ENCODE assay signal across 8 cellular contexts in the genomic region with DNA sequence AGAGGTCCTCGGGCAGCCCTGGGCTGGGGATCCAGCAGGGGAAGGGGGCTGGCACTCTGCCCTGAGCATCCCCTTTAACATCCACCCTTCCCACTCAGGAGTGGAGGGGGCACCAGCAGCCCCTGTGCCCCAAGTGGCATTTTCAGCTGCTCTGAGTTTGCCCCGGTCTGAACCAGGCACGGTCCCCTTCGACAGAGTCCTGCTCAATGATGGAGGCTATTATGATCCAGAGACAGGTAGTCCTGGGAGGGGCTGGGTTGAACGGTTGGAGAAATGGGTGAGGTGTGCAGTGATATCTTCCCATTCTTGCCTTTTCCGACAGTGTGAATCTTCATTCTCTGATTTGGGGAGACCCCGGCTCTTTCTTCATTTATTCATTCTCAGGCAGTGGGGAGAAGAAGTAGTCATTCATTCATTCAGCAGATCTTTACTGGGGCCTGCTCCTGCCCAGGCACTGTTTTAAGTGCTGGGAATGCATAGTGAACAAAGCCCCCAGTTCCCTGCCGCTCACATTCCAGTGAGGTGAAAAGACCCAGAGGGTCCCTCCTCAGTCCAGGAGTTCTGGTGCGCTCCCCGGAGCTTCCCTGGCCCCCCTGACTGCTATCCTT. TPM values are rescaled to one million over a fixed set of nuclear protein-coding genes. Genes with fewer than 3 reads are reported as not detected.
A peak's percentile ranks its signal among the peaks of the same experiment; 100 is the strongest.
DNase-seq lines count a peak whose midpoint lies in the region; ATAC-seq, FAIRE-seq and TF ChIP-seq lines count a peak whose summit lies in the region.

No MANE protein-coding gene starts in this region.

- peaks cover 16% of the 10 kb centered on the region for H3K4me1 ChIP-seq in IMR-90 (ENCODE audit: control insufficient read depth, insufficient read depth, low read length)
- peaks cover 30% of the 10 kb centered on the region for H3K4me1 ChIP-seq in adipocyte (ENCODE audit: control insufficient read depth, insufficient read depth, low read length)
- H3K4me1 ChIP-seq in keratinocyte (ENCODE audit: control insufficient read depth, extremely low read depth, insufficient read depth, low read length) = peaks cover 18% of the 10 kb centered on the region

- no peaks in the 10 kb centered on the region for H3K79me2 ChIP-seq in keratinocyte (ENCODE audit: control insufficient read depth, insufficient read depth, low read length)

- no TSS peak for BruUV-seq in IMR-90 (replicated peaks; lab: Mats Ljungman, UMichigan)

- H3K18ac ChIP-seq in IMR-90 (ENCODE audit: low read depth, low read length) = no peak overlapping the region

- no peak for TF ChIP-seq POLR2A in IMR-90 (IDR thresholded peaks at IDR 0.05; ENCODE audit: low read depth, low read length)

- H3K23ac ChIP-seq in IMR-90 (ENCODE audit: low read depth, low read length) = no peak overlapping the region

- peak overlapping the region; percentile 42 for H3K4ac ChIP-seq in IMR-90 (ENCODE audit: low read depth, low read length)

- H3K27ac ChIP-seq in IMR-90 (ENCODE audit: insufficient read depth, low read length) (no peak overlapping the region), keratinocyte (ENCODE audit: control insufficient read depth, insufficient read depth, low read length) (peak overlapping the region; percentile 2)

- no peaks in the 10 kb centered on the region for H3K27me3 Mint-ChIP-seq in stimulated activated naive B cell treated with anti-CD40 and anti-IgM and Interleukin-4, amounts not matched to agents 10 μg/mL and 1 μg/mL and 100 μg/mL, for 72 hours

- H3K9ac ChIP-seq in IMR-90 (ENCODE audit: low read depth, low read length) (no peak overlapping the region), adipocyte (ENCODE audit: low read length) (peak overlapping the region; percentile 90), keratinocyte (ENCODE audit: control insufficient read depth, extremely low read depth, insufficient read depth, low read length) (peak overlapping the region; percentile 73)

- no peak overlapping the region for H2BK15ac ChIP-seq in IMR-90 (ENCODE audit: low read depth, low read length)

- no peak overlapping the region for H4K5ac ChIP-seq in IMR-90 (ENCODE audit: low read depth, low read length)

- H3K9me3 ChIP-seq in IMR-90 (ENCODE audit: control insufficient read depth, insufficient read depth, low read length) (no peaks in the 10 kb centered on the region), adipocyte (ENCODE audit: control insufficient read depth, low read length) (no peaks in the 10 kb centered on the region), keratinocyte (ENCODE audit: control insufficient read depth, low read depth, low read length) (no peaks in the 10 kb centered on the region)

- peaks cover 2 to 36% of the 10 kb centered on the region in 2 experiments; a peak in 3 of 4 replicates for H3K79me1 ChIP-seq in IMR-90 (ENCODE audit: low read depth in 1 of 2, low read length in 2 of 2)

- H2AK9ac ChIP-seq in IMR-90 (replicated peaks; ENCODE audit: low read depth, low read length, poor library complexity) = peak overlapping the region; percentile 91

- no peak overlapping the region for H2BK5ac ChIP-seq in IMR-90 (ENCODE audit: low read depth, low read length, poor library complexity, severe bottlenecking)

- CTCF ChIA-PET in IMR-90 (lab: Yijun Ruan, JAX) = interaction anchor here (1.3 kb wide), 1 partner anchor 239 kb away, joined by 3 read pairs; no protein-coding TSS in a partner anchor

- dilution Hi-C loops in IMR-90 (cut with HindIII; ENCODE audit: low sequenced_read_pairs, unreplicated experiment) = no loop called here
- dilution Hi-C loops in keratinocyte (cut with MboI; ENCODE audit: extremely low pct_ligation_motif_present, low sequenced_read_pairs) = no loop called here

- 58% methylated on average over 2 of the region's 10 CpGs; no CpG with 5 or more reads in 1 of the 2 experiments for WGBS in IMR-90 (ENCODE audit: extremely low coverage in 2 of 2, insufficient read length in 1 of 2), 2 experiments

- H4K8ac ChIP-seq in IMR-90 (ENCODE audit: low read depth in 2 of 2, low read length in 2 of 2) = peak overlapping the region; percentile 45 to 55; a peak in 2 of 4 replicates

- no peak overlapping the region for H2BK20ac ChIP-seq in IMR-90 (ENCODE audit: low read depth, low read length)

- no peak overlapping the region for H2BK120ac ChIP-seq in IMR-90 (ENCODE audit: low read depth, low read length)

- no peak overlapping the region for H4K91ac ChIP-seq in IMR-90 (ENCODE audit: insufficient read depth, low read depth, low read length)

- H3K27me3 ChIP-seq in IMR-90 (ENCODE audit: control insufficient read depth, insufficient read depth, low read length) (no peaks in the 10 kb centered on the region), adipocyte (replicated peaks; ENCODE audit: control insufficient read depth, insufficient read depth, low read length) (no peaks in the 10 kb centered on the region), keratinocyte (ENCODE audit: control insufficient read depth, extremely low read depth, insufficient read depth, low read length) (no peaks in the 10 kb centered on the region)

- peaks cover 13% of the 10 kb centered on the region for H4K20me1 ChIP-seq in IMR-90 (ENCODE audit: insufficient read depth, low read length)
- H4K20me1 ChIP-seq in keratinocyte (ENCODE audit: control insufficient read depth, extremely low read depth, insufficient read depth, low read length) = no peaks in the 10 kb centered on the region

- peaks cover 21 to 43% of the 10 kb centered on the region in 2 donors for H3K4me1 Mint-ChIP-seq in stimulated activated naive B cell treated with anti-CD40 and anti-IgM and Interleukin-4, amounts not matched to agents 10 μg/mL and 1 μg/mL and 100 μg/mL, for 72 hours

- peaks cover 3% of the 10 kb centered on the region; the same call in 1 of the 2 replicates for H3K9me1 ChIP-seq in IMR-90 (ENCODE audit: insufficient read depth, low read length)
- no peaks in the 10 kb centered on the region for H3K9me1 ChIP-seq in keratinocyte (ENCODE audit: control insufficient read depth, extremely low read depth, insufficient read depth, low read length)

- peak overlapping the region; percentile 31 for H3K27ac Mint-ChIP-seq in stimulated activated naive B cell treated with anti-CD40 and anti-IgM and Interleukin-4, amounts not matched to agents 10 μg/mL and 1 μg/mL and 100 μg/mL, for 72 hours

- no peak overlapping the region for H3K56ac ChIP-seq in IMR-90 (ENCODE audit: extremely low read depth, insufficient read depth, low read length)

- FAIRE-seq in keratinocyte (lab: Jason Lieb, UNC) = no peak

- peak overlapping the region; percentile 89 to 92 for H3K4me3 Mint-ChIP-seq in stimulated activated naive B cell treated with anti-CD40 and anti-IgM and Interleukin-4, amounts not matched to agents 10 μg/mL and 1 μg/mL and 100 μg/mL, for 72 hours

- DNase-seq in IMR-90 (no peak), adipocyte (ENCODE audit: low read depth) (no peak), keratinocyte (ENCODE audit: low read depth, low spot score) (no peak), nucleus accumbens (lab: John Stamatoyannopoulos, UW) (no peak), posterior vena cava (ENCODE audit: low spot score) (no peak)
- no peak for DNase-seq in stimulated activated naive B cell treated with anti-CD40 and anti-IgM and Interleukin-4, amounts not matched to agents 10 μg/mL and 1 μg/mL and 100 μg/mL, for 72 hours
- DNase-seq in activated CD4-positive, alpha-beta T cell treated with anti-CD3 and anti-CD28 coated beads for 4 hours = no peak

- ATAC-seq in IMR-90 (ENCODE audit: low read depth) = no peak
- no peak for ATAC-seq in stimulated activated naive B cell treated with anti-CD40 and anti-IgM and Interleukin-4, amounts not matched to agents 10 μg/mL and 1 μg/mL and 100 μg/mL, for 72 hours (replicated peaks)
- ATAC-seq in GM21737 (IDR thresholded peaks at IDR 0.05; ENCODE audit: unreplicated experiment) = no peak

- H3K4me3 ChIP-seq in IMR-90 (ENCODE audit: insufficient read depth, low read depth, low read length) (no peak overlapping the region), adipocyte (ENCODE audit: low read length) (peak overlapping the region; percentile 82), keratinocyte (ENCODE audit: control insufficient read depth in 2 of 3, extremely low read depth in 1 of 3, insufficient read depth in 2 of 3, low read depth in 1 of 3, low read length in 3 of 3) (peak overlapping the region; percentile 55 to 85 (median 69))

- peak overlapping the region; percentile 86 for H2AFZ ChIP-seq in IMR-90 (replicated peaks; ENCODE audit: low read length, poor library complexity)
- H2AFZ ChIP-seq in keratinocyte (ENCODE audit: control insufficient read depth, low read length) = peak overlapping the region; percentile 65

- in situ Hi-C loops in IMR-90 (cut with MboI; ENCODE audit: low sequenced_read_pairs) = no loop called here

- H3K4me2 ChIP-seq in IMR-90 (ENCODE audit: low read depth, low read length) (no peak overlapping the region; the same call in 1 of the 2 replicates), keratinocyte (ENCODE audit: control insufficient read depth, extremely low read depth, insufficient read depth, low read depth, low read length) (peak overlapping the region; percentile 79)

- POLR2A ChIA-PET in IMR-90 (lab: Charles Lee; ENCODE audit: unreplicated experiment) = no interaction called here

- H3K9me3 Mint-ChIP-seq in stimulated activated naive B cell treated with anti-CD40 and anti-IgM and Interleukin-4, amounts not matched to agents 10 μg/mL and 1 μg/mL and 100 μg/mL, for 72 hours = no peaks in the 10 kb centered on the region

- no peak for TF ChIP-seq CTCF in IMR-90 (conservative IDR thresholded peaks at IDR 0.05; ENCODE audit: low read depth, low read length)
- TF ChIP-seq CTCF in keratinocyte (optimal IDR thresholded peaks at IDR 0.05 in 1 of 3, IDR thresholded peaks at IDR 0.05 in 1 of 3, conservative IDR thresholded peaks at IDR 0.05 in 1 of 3; ENCODE audit: extremely low read depth in 1 of 3, insufficient read depth in 2 of 3, low read length in 3 of 3) = no peak

- no peak for TF ChIP-seq RAD21 in IMR-90 (IDR thresholded peaks at IDR 0.05; ENCODE audit: low read length)

- intact Hi-C loops in IMR-90 (cut with micrococcal nuclease) (loop anchor here (5.0 kb wide), 1 partner anchor 238 kb away; the partner anchor contains the start of gene DPYSL5), posterior vena cava (cut with DNase I) (loop anchor here (5.0 to 10.0 kb wide), 2 partner anchors 50 to 113 kb away; partner anchors contain the start of genes TMEM214 (in 2 of the 2) and MAPRE3 (in 1 of the 2))

- no peak overlapping the region for H3K14ac ChIP-seq in IMR-90 (replicated peaks; ENCODE audit: low read depth, low read length)

- H3K36me3 ChIP-seq in IMR-90 (ENCODE audit: control insufficient read depth, insufficient read depth, low read length) (peaks cover 28% of the 10 kb centered on the region; the same call in 1 of the 2 replicates), adipocyte (ENCODE audit: control insufficient read depth, insufficient read depth, low read length, severe bottlenecking) (peaks cover 10% of the 10 kb centered on the region), keratinocyte (ENCODE audit: control insufficient read depth in 2 of 2, extremely low read depth in 1 of 2, insufficient read depth in 2 of 2, low read length in 2 of 2) (no peaks in the 10 kb centered on the region)

- no peaks in the 10 kb centered on the region for H3K36me3 Mint-ChIP-seq in stimulated activated naive B cell treated with anti-CD40 and anti-IgM and Interleukin-4, amounts not matched to agents 10 μg/mL and 1 μg/mL and 100 μg/mL, for 72 hours

- peak overlapping the region; percentile 51 for H2AK5ac ChIP-seq in IMR-90 (ENCODE audit: low read depth, low read length)

RNA-seq across cellular contexts. Expression of gene KHK, which starts 1.4 kb away (rescaled TPM):
- total RNA-seq in IMR-90 (2012; rRNA removed) (0.56 and 0.72 TPM in 2 replicates), posterior vena cava (1 to 10 TPM; 5.7 to 7.8 TPM)
- polyA plus RNA-seq in IMR-90 (2012; rRNA removed) (0.80 and 0.82 TPM in 2 replicates), keratinocyte (0.06 to 0.36 TPM (median 0.21 TPM) in 3 replicates)
- 0.58 and 0.95 TPM in 2 replicates for polyA plus RNA-seq in IMR-90 (2012; cell fraction: cytosol; rRNA removed)
- 0.68 and 1.2 TPM in 2 replicates for polyA plus RNA-seq in IMR-90 (2012; cell fraction: nucleus; rRNA removed; ENCODE audit: low replicate concordance)
- not detected for polyA plus RNA-seq in keratinocyte (2011; ENCODE audit: low read depth)
- polyA plus RNA-seq in keratinocyte (2011; cell fraction: cytosol; rRNA removed) = 0.10 and 0.11 TPM in 2 replicates
- 0.07 and 0.24 TPM in 2 replicates for polyA plus RNA-seq in keratinocyte (2011; cell fraction: nucleus; rRNA removed)
- 0.16 and 0.46 TPM in 2 replicates for polyA plus RNA-seq in keratinocyte (2012; ENCODE audit: low replicate concordance)
- polyA minus RNA-seq in keratinocyte = 0.45 to 0.95 TPM in 2 of 3 replicates, not detected in the other
- polyA minus RNA-seq in keratinocyte (2011; cell fraction: cytosol; rRNA and poly(A)+ RNA removed) = not detected
- polyA minus RNA-seq in keratinocyte (2011; cell fraction: nucleus; rRNA and poly(A)+ RNA removed) = not detected in 2 replicates

RNA-seq across cellular contexts. Expression of gene EMILIN1, which starts 6.8 kb away (rescaled TPM):
- 26.5 and 27.8 TPM in 2 replicates for total RNA-seq in IMR-90 (2012; rRNA removed)
- polyA plus RNA-seq in IMR-90 (2012; rRNA removed) = 95.6 and 123 TPM in 2 replicates
- polyA plus RNA-seq in IMR-90 (2012; cell fraction: cytosol; rRNA removed) = 92.2 and 162 TPM in 2 replicates
- 96.9 and 278 TPM in 2 replicates for polyA plus RNA-seq in IMR-90 (2012; cell fraction: nucleus; rRNA removed; ENCODE audit: low replicate concordance)
- 0.01 to 0.06 TPM (median 0.03 TPM) in 3 replicates for polyA plus RNA-seq in keratinocyte
- not detected for polyA plus RNA-seq in keratinocyte (2011; ENCODE audit: low read depth)
- polyA plus RNA-seq in keratinocyte (2011; cell fraction: cytosol; rRNA removed) = 0.06 TPM in 1 of 2 replicates, not detected in the other
- polyA plus RNA-seq in keratinocyte (2011; cell fraction: nucleus; rRNA removed) = 0.04 and 0.23 TPM in 2 replicates
- polyA plus RNA-seq in keratinocyte (2012; ENCODE audit: low replicate concordance) = 0.18 TPM in 2 replicates
- polyA minus RNA-seq in keratinocyte = 0.20 TPM in 1 of 3 replicates, not detected in the others
- not detected for polyA minus RNA-seq in keratinocyte (2011; cell fraction: cytosol; rRNA and poly(A)+ RNA removed)
- not detected in 2 replicates for polyA minus RNA-seq in keratinocyte (2011; cell fraction: nucleus; rRNA and poly(A)+ RNA removed)
- 100 to 1,000 TPM; 178 to 323 TPM for total RNA-seq in posterior vena cava

RNA-seq across cellular contexts. Expression of gene OST4, which starts 13.7 kb away (rescaled TPM):
- total RNA-seq in IMR-90 (2012; rRNA removed) = 196 and 386 TPM in 2 replicates
- polyA plus RNA-seq in IMR-90 (2012; rRNA removed) = 806 and 1,337 TPM in 2 replicates
- polyA plus RNA-seq in IMR-90 (2012; cell fraction: cytosol; rRNA removed) = 677 and 1,004 TPM in 2 replicates
- 119 and 187 TPM in 2 replicates for polyA plus RNA-seq in IMR-90 (2012; cell fraction: nucleus; rRNA removed; ENCODE audit: low replicate concordance)
- 393 to 636 TPM (median 541 TPM) in 3 replicates for polyA plus RNA-seq in keratinocyte
- polyA plus RNA-seq in keratinocyte (2011; ENCODE audit: low read depth) = 42.3 TPM
- polyA plus RNA-seq in keratinocyte (2011; cell fraction: cytosol; rRNA removed) = 695 and 721 TPM in 2 replicates
- polyA plus RNA-seq in keratinocyte (2011; cell fraction: nucleus; rRNA removed) = 135 and 166 TPM in 2 replicates
- 473 and 536 TPM in 2 replicates for polyA plus RNA-seq in keratinocyte (2012; ENCODE audit: low replicate concordance)
- 279 to 499 TPM (median 284 TPM) in 3 replicates for polyA minus RNA-seq in keratinocyte
- polyA minus RNA-seq in keratinocyte (2011; cell fraction: cytosol; rRNA and poly(A)+ RNA removed) = 1,244 TPM
- 34.9 and 44.1 TPM in 2 replicates for polyA minus RNA-seq in keratinocyte (2011; cell fraction: nucleus; rRNA and poly(A)+ RNA removed)
- total RNA-seq in posterior vena cava = 100 to 1,000 TPM; 222 to 314 TPM

RNA-seq across cellular contexts. Expression of gene AGBL5, which starts 33.7 kb away (rescaled TPM):
- 22.8 and 26.2 TPM in 2 replicates for total RNA-seq in IMR-90 (2012; rRNA removed)
- polyA plus RNA-seq in IMR-90 (2012; rRNA removed) = 19.0 and 21.1 TPM in 2 replicates
- 18.5 and 25.0 TPM in 2 replicates for polyA plus RNA-seq in IMR-90 (2012; cell fraction: cytosol; rRNA removed)
- 12.2 and 14.9 TPM in 2 replicates for polyA plus RNA-seq in IMR-90 (2012; cell fraction: nucleus; rRNA removed; ENCODE audit: low replicate concordance)
- 24.5 to 27.7 TPM (median 25.5 TPM) in 3 replicates for polyA plus RNA-seq in keratinocyte
- polyA plus RNA-seq in keratinocyte (2011; ENCODE audit: low read depth) = 31.7 TPM
- 26.4 and 32.9 TPM in 2 replicates for polyA plus RNA-seq in keratinocyte (2011; cell fraction: cytosol; rRNA removed)
- polyA plus RNA-seq in keratinocyte (2011; cell fraction: nucleus; rRNA removed) = 12.3 and 12.4 TPM in 2 replicates
- 12.7 and 19.7 TPM in 2 replicates for polyA plus RNA-seq in keratinocyte (2012; ENCODE audit: low replicate concordance)
- polyA minus RNA-seq in keratinocyte = 32.5 to 60.4 TPM (median 47.4 TPM) in 3 replicates
- polyA minus RNA-seq in keratinocyte (2011; cell fraction: cytosol; rRNA and poly(A)+ RNA removed) = 25.1 TPM
- polyA minus RNA-seq in keratinocyte (2011; cell fraction: nucleus; rRNA and poly(A)+ RNA removed) = 6.5 and 9.9 TPM in 2 replicates
- 10 to 100 TPM; 20.0 to 22.9 TPM for total RNA-seq in posterior vena cava

RNA-seq across cellular contexts. Expression of gene CGREF1, which starts 33.8 kb away (rescaled TPM):
- total RNA-seq in IMR-90 (2012; rRNA removed) = 0.28 and 0.54 TPM in 2 replicates
- 1.3 TPM in 2 replicates for polyA plus RNA-seq in IMR-90 (2012; rRNA removed)
- polyA plus RNA-seq in IMR-90 (2012; cell fraction: cytosol; rRNA removed) = 1.3 and 1.7 TPM in 2 replicates
- 2.0 and 2.1 TPM in 2 replicates for polyA plus RNA-seq in IMR-90 (2012; cell fraction: nucleus; rRNA removed; ENCODE audit: low replicate concordance)
- polyA plus RNA-seq in keratinocyte = 1.1 to 1.4 TPM (median 1.3 TPM) in 3 replicates
- polyA plus RNA-seq in keratinocyte (2011; ENCODE audit: low read depth) = 0.69 TPM
- polyA plus RNA-seq in keratinocyte (2011; cell fraction: cytosol; rRNA removed) = 1.7 and 2.6 TPM in 2 replicates
- 3.2 and 3.3 TPM in 2 replicates for polyA plus RNA-seq in keratinocyte (2011; cell fraction: nucleus; rRNA removed)
- 0.81 and 1.1 TPM in 2 replicates for polyA plus RNA-seq in keratinocyte (2012; ENCODE audit: low replicate concordance)
- polyA minus RNA-seq in keratinocyte = 0.51 to 1.1 TPM (median 0.96 TPM) in 3 replicates
- 1.9 TPM for polyA minus RNA-seq in keratinocyte (2011; cell fraction: cytosol; rRNA and poly(A)+ RNA removed)
- polyA minus RNA-seq in keratinocyte (2011; cell fraction: nucleus; rRNA and poly(A)+ RNA removed) = 1.2 TPM in 1 of 2 replicates, not detected in the other
- total RNA-seq in posterior vena cava = 10 to 100 TPM; 25.8 to 27.8 TPM
